Comparison of ENCODE assay signal across 8 cellular contexts in genomic region chr10:23448802-23449570, GRCh38. TPM values are rescaled to one million over a fixed set of nuclear protein-coding genes. Genes with fewer than 3 reads are reported as not detected.
A peak's percentile ranks its signal among the peaks of the same experiment; 100 is the strongest.
DNase-seq lines count a peak whose midpoint lies in the region; ATAC-seq and TF ChIP-seq lines count a peak whose summit lies in the region.

No MANE protein-coding gene starts in this region.

- peak overlapping the region; percentile 93 for H3K27ac Mint-ChIP-seq in activated B cell treated with CpG ODN at 0.5 μM for 24 hours

- ATAC-seq in GM18873 (IDR thresholded peaks at IDR 0.05; ENCODE audit: low FRiP score, unreplicated experiment): peak; percentile 94
- ATAC-seq in HG03039 (IDR thresholded peaks at IDR 0.05; ENCODE audit: unreplicated experiment): peak; percentile 81
- peak; percentile 77 for ATAC-seq in activated B cell treated with CpG ODN at 0.5 μM for 24 hours (ENCODE audit: low read depth)
- peak; percentile 63 for ATAC-seq in sciatic nerve

- intact Hi-C loops in activated B cell treated with CpG ODN at 0.5 μM for 24 hours (cut with micrococcal nuclease) (loop anchor here (1.0 to 10.0 kb wide), 4 partner anchors 8 to 844 kb away; no protein-coding TSS in a partner anchor), sciatic nerve (cut with DNase I) (no loop called here)

- peak overlapping the region; percentile 77 for H3K4me3 Mint-ChIP-seq in activated B cell treated with CpG ODN at 0.5 μM for 24 hours

- no peak for TF ChIP-seq CTCF in activated B cell treated with CpG ODN at 0.5 μM for 24 hours (IDR thresholded peaks at IDR 0.05)

- no peaks in the 10 kb centered on the region for H3K27me3 Mint-ChIP-seq in activated B cell treated with CpG ODN at 0.5 μM for 24 hours

- H3K36me3 Mint-ChIP-seq in activated B cell treated with CpG ODN at 0.5 μM for 24 hours (ENCODE audit: low read depth): peaks cover 19% of the 10 kb centered on the region

- H3K4me1 Mint-ChIP-seq in activated B cell treated with CpG ODN at 0.5 μM for 24 hours: peaks cover 78% of the 10 kb centered on the region

- CTCF ChIA-PET in activated B cell treated with CpG ODN at 0.5 μM for 24 hours (lab: Charles Lee): interaction anchor here (0.9 to 1.3 kb wide), 2 partner anchors 8 to 72 kb away, joined by 3 read pairs; no protein-coding TSS in a partner anchor

- peak; percentile 19 for DNase-seq in A172 (ENCODE audit: low spot score)
- DNase-seq in activated B cell treated with CpG ODN at 0.5 μM for 24 hours: no peak
- DNase-seq in sciatic nerve (ENCODE audit: low spot score): no peak
- DNase-seq in DMS153 (lab: John Stamatoyannopoulos, UW): no peak
- DNase-seq in activated gamma-delta T cell treated with Interleukin-2 at 50 U/mL for 16 hours: no peak
- DNase-seq in KG1 (lab: John Stamatoyannopoulos, UW): no peak

- no peaks in the 10 kb centered on the region for H3K9me3 Mint-ChIP-seq in activated B cell treated with CpG ODN at 0.5 μM for 24 hours

- POLR2A ChIA-PET in activated B cell treated with CpG ODN at 0.5 μM for 24 hours (lab: Charles Lee): interaction anchor here (0.7 to 8.6 kb wide), 4 partner anchors 9 to 1109 kb away, joined by 3 to 137 read pairs (median 4); partner anchors contain the start of gene OTUD1

RNA-seq across cellular contexts. Expression of gene OTUD1, which starts 10.1 kb away (rescaled TPM):
- total RNA-seq in A172 (2014; rRNA removed; shearing (Covaris generic)): 2.3 and 4.7 TPM in 2 replicates
- total RNA-seq in activated B cell treated with CpG ODN at 0.5 μM for 24 hours (18.7 and 21.0 TPM in 2 replicates), sciatic nerve (33.9 TPM)
